17 cellular contexts compared by ENCODE assay signal in the genomic region with DNA sequence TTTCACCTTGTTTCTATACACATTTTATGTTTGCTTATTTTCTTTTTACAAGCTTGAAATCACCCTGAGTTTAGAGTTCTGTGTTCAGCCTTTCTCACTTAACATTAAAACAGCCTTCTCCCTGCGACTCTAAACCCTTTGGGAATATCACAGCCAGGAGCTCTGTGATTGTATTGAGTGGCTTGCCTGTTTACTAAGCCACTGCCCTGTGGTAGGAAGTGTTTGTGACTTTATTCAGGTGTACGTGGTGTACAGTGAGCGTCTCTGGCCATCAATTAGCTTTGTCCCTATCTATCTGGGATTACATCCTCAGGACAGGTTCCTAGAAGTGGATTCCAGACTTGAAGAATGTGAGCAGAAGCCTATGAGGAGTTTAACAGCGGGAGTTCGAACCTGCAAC.
"Had no signal": no experiment of that assay in that cellular context is flagged by ENCODE, and none has a peak within 500 bp of the region (broad histone marks: within the 10 kb centered on the region; RNA-seq: fewer than 3 reads in every experiment).

No MANE protein-coding gene starts in this region.

- H3K27me3 ChIP-seq: hepatocyte, ovary, right atrium auricular region, stomach, transverse colon had no signal

- H3K9me3 ChIP-seq: ovary, right atrium auricular region, stomach, thoracic aorta, transverse colon had no signal

- DNase-seq: effector CD4-positive, alpha-beta T cell; foreskin melanocyte; kidney glomerular epithelial cell; mammary epithelial cell; natural killer cell; nucleus accumbens; small intestine; stimulated activated CD4-positive, alpha-beta T cell treated with anti-CD3 and anti-CD28 coated beads, Interleukin-12 subunit alpha, Interleukin-12 subunit beta, amount 100 ng/mL, for 4 hours; stimulated activated naive CD4-positive, alpha-beta T cell; stomach; substantia nigra; transverse colon had no signal

- H3K36me3 ChIP-seq: ovary, right atrium auricular region, stomach, thoracic aorta, transverse colon had no signal

- H3K4me1 ChIP-seq: right atrium auricular region, stomach had no signal

- H3K27ac ChIP-seq: hepatocyte, ovary, right atrium auricular region, stomach, thoracic aorta had no signal

- ATAC-seq: left lobe of liver, natural killer cell had no signal

- H3K4me3 ChIP-seq: hepatocyte, ovary, right atrium auricular region, stomach, thoracic aorta, transverse colon had no signal
